In the genomic region with DNA sequence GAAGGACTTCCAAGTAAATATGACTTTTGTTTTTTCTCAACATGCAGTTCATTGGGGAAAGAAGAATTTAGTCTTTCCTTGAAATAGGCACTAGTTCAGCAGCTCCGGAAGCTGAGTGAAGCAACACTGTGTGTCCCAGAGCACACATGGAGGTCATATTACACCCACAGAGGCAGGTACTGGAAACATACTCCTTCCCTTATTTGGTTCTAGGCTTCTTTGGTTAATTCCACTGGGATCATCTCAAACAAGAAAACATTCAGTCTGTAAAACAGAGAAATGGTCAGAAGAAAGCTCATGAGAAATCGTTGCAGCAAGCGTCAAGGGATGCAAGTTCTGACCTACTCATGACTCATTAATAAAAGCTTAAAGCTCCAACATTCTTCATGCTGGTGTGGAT, we compare ENCODE assay signal across 1 cellular context.
TF ChIP-seq lines count a peak whose summit lies in the region.

No MANE protein-coding gene starts in this region.

TF ChIP-seq in GM23338, 12 proteins besides CTCF, POLR2A, EP300 and RAD21 (continued from another document):
- TF ChIP-seq, protein P1, sequence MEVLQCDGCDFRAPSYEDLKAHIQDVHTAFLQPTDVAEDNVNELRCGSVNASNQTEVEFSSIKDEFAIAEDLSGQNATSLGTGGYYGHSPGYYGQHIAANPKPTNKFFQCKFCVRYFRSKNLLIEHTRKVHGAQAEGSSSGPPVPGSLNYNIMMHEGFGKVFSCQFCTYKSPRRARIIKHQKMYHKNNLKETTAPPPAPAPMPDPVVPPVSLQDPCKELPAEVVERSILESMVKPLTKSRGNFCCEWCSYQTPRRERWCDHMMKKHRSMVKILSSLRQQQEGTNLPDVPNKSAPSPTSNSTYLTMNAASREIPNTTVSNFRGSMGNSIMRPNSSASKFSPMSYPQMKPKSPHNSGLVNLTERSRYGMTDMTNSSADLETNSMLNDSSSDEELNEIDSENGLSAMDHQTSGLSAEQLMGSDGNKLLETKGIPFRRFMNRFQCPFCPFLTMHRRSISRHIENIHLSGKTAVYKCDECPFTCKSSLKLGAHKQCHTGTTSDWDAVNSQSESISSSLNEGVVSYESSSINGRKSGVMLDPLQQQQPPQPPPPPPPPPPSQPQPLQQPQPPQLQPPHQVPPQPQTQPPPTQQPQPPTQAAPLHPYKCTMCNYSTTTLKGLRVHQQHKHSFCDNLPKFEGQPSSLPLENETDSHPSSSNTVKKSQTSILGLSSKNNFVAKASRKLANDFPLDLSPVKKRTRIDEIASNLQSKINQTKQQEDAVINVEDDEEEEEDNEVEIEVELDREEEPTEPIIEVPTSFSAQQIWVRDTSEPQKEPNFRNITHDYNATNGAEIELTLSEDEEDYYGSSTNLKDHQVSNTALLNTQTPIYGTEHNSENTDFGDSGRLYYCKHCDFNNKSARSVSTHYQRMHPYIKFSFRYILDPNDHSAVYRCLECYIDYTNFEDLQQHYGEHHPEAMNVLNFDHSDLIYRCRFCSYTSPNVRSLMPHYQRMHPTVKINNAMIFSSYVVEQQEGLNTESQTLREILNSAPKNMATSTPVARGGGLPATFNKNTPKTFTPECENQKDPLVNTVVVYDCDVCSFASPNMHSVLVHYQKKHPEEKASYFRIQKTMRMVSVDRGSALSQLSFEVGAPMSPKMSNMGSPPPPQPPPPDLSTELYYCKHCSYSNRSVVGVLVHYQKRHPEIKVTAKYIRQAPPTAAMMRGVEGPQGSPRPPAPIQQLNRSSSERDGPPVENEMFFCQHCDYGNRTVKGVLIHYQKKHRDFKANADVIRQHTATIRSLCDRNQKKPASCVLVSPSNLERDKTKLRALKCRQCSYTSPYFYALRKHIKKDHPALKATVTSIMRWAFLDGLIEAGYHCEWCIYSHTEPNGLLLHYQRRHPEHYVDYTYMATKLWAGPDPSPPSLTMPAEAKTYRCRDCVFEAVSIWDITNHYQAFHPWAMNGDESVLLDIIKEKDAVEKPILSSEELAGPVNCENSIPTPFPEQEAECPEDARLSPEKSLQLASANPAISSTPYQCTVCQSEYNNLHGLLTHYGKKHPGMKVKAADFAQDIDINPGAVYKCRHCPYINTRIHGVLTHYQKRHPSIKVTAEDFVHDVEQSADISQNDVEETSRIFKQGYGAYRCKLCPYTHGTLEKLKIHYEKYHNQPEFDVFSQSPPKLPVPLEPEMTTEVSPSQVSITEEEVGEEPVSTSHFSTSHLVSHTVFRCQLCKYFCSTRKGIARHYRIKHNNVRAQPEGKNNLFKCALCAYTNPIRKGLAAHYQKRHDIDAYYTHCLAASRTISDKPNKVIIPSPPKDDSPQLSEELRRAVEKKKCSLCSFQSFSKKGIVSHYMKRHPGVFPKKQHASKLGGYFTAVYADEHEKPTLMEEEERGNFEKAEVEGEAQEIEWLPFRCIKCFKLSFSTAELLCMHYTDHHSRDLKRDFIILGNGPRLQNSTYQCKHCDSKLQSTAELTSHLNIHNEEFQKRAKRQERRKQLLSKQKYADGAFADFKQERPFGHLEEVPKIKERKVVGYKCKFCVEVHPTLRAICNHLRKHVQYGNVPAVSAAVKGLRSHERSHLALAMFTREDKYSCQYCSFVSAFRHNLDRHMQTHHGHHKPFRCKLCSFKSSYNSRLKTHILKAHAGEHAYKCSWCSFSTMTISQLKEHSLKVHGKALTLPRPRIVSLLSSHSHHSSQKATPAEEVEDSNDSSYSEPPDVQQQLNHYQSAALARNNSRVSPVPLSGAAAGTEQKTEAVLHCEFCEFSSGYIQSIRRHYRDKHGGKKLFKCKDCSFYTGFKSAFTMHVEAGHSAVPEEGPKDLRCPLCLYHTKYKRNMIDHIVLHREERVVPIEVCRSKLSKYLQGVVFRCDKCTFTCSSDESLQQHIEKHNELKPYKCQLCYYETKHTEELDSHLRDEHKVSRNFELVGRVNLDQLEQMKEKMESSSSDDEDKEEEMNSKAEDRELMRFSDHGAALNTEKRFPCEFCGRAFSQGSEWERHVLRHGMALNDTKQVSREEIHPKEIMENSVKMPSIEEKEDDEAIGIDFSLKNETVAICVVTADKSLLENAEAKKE (CRISPR knock-in tag; IDR thresholded peaks at IDR 0.05), result no peak
- TF ChIP-seq POLR2AphosphoS5 (IDR thresholded peaks at IDR 0.05; ENCODE audit: low read depth) (no peak), EZH2phosphoT487 (IDR thresholded peaks at IDR 0.05; ENCODE audit: unreplicated experiment) (no peak), ZNF331 (CRISPR knock-in tag; IDR thresholded peaks at IDR 0.05; ENCODE audit: low read depth) (no peak), NANOG (IDR thresholded peaks at IDR 0.05; ENCODE audit: borderline replicate concordance) (no peak), CREB1 (CRISPR knock-in tag; IDR thresholded peaks at IDR 0.05; ENCODE audit: low read depth) (no peak), STAT1 (IDR thresholded peaks at IDR 0.05; ENCODE audit: unreplicated experiment) (no peak)
- TF ChIP-seq, protein P2, sequence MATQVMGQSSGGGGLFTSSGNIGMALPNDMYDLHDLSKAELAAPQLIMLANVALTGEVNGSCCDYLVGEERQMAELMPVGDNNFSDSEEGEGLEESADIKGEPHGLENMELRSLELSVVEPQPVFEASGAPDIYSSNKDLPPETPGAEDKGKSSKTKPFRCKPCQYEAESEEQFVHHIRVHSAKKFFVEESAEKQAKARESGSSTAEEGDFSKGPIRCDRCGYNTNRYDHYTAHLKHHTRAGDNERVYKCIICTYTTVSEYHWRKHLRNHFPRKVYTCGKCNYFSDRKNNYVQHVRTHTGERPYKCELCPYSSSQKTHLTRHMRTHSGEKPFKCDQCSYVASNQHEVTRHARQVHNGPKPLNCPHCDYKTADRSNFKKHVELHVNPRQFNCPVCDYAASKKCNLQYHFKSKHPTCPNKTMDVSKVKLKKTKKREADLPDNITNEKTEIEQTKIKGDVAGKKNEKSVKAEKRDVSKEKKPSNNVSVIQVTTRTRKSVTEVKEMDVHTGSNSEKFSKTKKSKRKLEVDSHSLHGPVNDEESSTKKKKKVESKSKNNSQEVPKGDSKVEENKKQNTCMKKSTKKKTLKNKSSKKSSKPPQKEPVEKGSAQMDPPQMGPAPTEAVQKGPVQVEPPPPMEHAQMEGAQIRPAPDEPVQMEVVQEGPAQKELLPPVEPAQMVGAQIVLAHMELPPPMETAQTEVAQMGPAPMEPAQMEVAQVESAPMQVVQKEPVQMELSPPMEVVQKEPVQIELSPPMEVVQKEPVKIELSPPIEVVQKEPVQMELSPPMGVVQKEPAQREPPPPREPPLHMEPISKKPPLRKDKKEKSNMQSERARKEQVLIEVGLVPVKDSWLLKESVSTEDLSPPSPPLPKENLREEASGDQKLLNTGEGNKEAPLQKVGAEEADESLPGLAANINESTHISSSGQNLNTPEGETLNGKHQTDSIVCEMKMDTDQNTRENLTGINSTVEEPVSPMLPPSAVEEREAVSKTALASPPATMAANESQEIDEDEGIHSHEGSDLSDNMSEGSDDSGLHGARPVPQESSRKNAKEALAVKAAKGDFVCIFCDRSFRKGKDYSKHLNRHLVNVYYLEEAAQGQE (IDR thresholded peaks at IDR 0.05; ENCODE audit: unreplicated experiment), result no peak
